Comparison of ENCODE assay signal across 8 cellular contexts in the genomic region with DNA sequence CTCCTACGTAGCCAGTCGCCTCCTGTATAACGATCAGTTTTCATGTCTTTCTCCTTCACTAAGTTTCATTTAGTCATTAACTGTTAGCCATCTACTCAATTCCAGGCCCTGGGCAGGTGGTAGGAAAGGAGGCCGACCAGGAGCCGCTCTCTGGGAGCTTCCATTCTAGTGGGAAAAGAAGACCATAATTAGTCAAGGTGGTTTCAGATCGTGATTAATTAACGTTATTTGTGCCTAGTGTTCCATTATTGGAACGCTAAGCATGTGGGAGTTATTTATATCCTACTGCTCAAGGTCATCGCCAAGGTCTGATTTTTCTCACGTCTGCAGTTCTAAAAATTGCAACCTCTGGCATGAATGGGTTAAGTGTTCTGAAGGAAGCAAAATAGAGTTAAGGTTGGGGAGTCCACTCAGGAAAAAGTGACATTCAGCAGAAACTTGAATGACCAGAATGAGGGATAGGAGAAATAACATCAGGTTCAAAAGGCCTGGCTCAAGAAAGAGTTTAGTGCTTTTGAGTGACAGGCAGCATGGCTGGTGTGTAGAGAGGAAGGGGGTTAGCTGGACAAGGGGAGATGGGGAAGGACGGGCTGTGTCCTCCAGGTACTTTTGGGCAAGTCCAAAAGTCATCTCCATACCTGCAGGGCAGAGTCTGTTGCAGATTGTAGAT. TPM values are rescaled to one million over a fixed set of nuclear protein-coding genes. Genes with fewer than 3 reads are reported as not detected.
DNase-seq lines count a peak whose midpoint lies in the region; ATAC-seq and TF ChIP-seq lines count a peak whose summit lies in the region.

No MANE protein-coding gene starts in this region.

- H3K27me3 ChIP-seq in MG63: no peaks in the 10 kb centered on the region

- H3K9me3 Mint-ChIP-seq in CD14-positive monocyte (peaks cover 0 to 2% (median 0%) of the 10 kb centered on the region in 7 donors), natural killer cell (no peaks in the 10 kb centered on the region)
- H3K9me3 Mint-ChIP-seq in dendritic cell treated with granulocyte-macrophage colony-stimulating factor and Interleukin-4, amounts not matched to agents 40 ng/mL and 50 ng/mL, for 4 days: no peaks in the 10 kb centered on the region

- H3K9me3 ChIP-seq in MG63: no peaks in the 10 kb centered on the region

- H3K4me3 Mint-ChIP-seq in CD14-positive monocyte (peak overlapping the region; percentile 90 to 94), natural killer cell (peak overlapping the region; percentile 94)
- peak overlapping the region; percentile 95 for H3K4me3 Mint-ChIP-seq in dendritic cell treated with granulocyte-macrophage colony-stimulating factor and Interleukin-4, amounts not matched to agents 40 ng/mL and 50 ng/mL, for 4 days

- DNase-seq in CD14-positive monocyte (ENCODE audit: low spot score): no peak
- no peak for DNase-seq in MG63
- DNase-seq in natural killer cell: no peak
- DNase-seq in iPS-NIHi11 (ENCODE audit: low spot score): no peak
- DNase-seq in SW 1271 (lab: John Stamatoyannopoulos, UW): no peak
- no peak for DNase-seq in UCSD-AML1 (lab: John Stamatoyannopoulos, UW; ENCODE audit: unreplicated experiment)

- H3K27ac Mint-ChIP-seq in CD14-positive monocyte (peak overlapping the region; percentile 99), natural killer cell (peak overlapping the region; percentile 85 to 93)
- peak overlapping the region; percentile 99 for H3K27ac Mint-ChIP-seq in dendritic cell treated with granulocyte-macrophage colony-stimulating factor and Interleukin-4, amounts not matched to agents 40 ng/mL and 50 ng/mL, for 4 days

- peak in 1 of 3 donors; percentile 0 for ATAC-seq in natural killer cell
- no peak for ATAC-seq in GM21619 (IDR thresholded peaks at IDR 0.05; ENCODE audit: unreplicated experiment)

- intact Hi-C loops in CD14-positive monocyte (cut with micrococcal nuclease) (loop anchor here (2.0 to 5.0 kb wide), 3 partner anchors 25 to 101 kb away; a partner anchor contains a TSS), natural killer cell (cut with micrococcal nuclease) (loop anchor here (2.0 to 5.0 kb wide), 3 partner anchors 36 to 145 kb away; a partner anchor contains a TSS)
- intact Hi-C loops in dendritic cell treated with granulocyte-macrophage colony-stimulating factor and Interleukin-4, amounts not matched to agents 40 ng/mL and 50 ng/mL, for 4 days (cut with micrococcal nuclease): loop anchor here (2.0 to 10.0 kb wide), 3 partner anchors 19 to 139 kb away; a partner anchor contains a TSS

- peaks cover 53% of the 10 kb centered on the region for H3K4me1 Mint-ChIP-seq in CD14-positive monocyte
- peaks cover 33% of the 10 kb centered on the region for H3K4me1 Mint-ChIP-seq in dendritic cell treated with granulocyte-macrophage colony-stimulating factor and Interleukin-4, amounts not matched to agents 40 ng/mL and 50 ng/mL, for 4 days (ENCODE audit: low read depth)
- peaks cover 35 to 36% of the 10 kb centered on the region in 2 donors for H3K4me1 Mint-ChIP-seq in natural killer cell

- TF ChIP-seq CTCF in CD14-positive monocyte (IDR thresholded peaks at IDR 0.05) (no peak), natural killer cell (IDR thresholded peaks at IDR 0.05) (no peak)

- H3K36me3 Mint-ChIP-seq in CD14-positive monocyte (peaks cover 22 to 37% of the 10 kb centered on the region in 2 donors), natural killer cell (no peaks in the 10 kb centered on the region)
- H3K36me3 Mint-ChIP-seq in dendritic cell treated with granulocyte-macrophage colony-stimulating factor and Interleukin-4, amounts not matched to agents 40 ng/mL and 50 ng/mL, for 4 days (ENCODE audit: low read depth): peaks cover 42% of the 10 kb centered on the region

- peak overlapping the region; percentile 81 for H3K4me3 ChIP-seq in MG63

- H3K36me3 ChIP-seq in MG63: peaks cover 25% of the 10 kb centered on the region

- peaks cover 0 to 5% (median 0%) of the 10 kb centered on the region in 3 donors for H3K27me3 Mint-ChIP-seq in CD14-positive monocyte (ENCODE audit: low read depth in 3 of 3)
- H3K27me3 Mint-ChIP-seq in dendritic cell treated with granulocyte-macrophage colony-stimulating factor and Interleukin-4, amounts not matched to agents 40 ng/mL and 50 ng/mL, for 4 days: no peaks in the 10 kb centered on the region
- H3K27me3 Mint-ChIP-seq in natural killer cell (ENCODE audit: low read depth in 2 of 2): no peaks in the 10 kb centered on the region

RNA-seq across cellular contexts. Expression of a gene that starts 0.8 kb away (rescaled TPM):
- polyA plus RNA-seq in CD14-positive monocyte: 1 to 10 TPM; 3.0 to 3.3 TPM
- 1.2 and 3.2 TPM in 2 replicates for total RNA-seq in MG63 (2014; rRNA removed; shearing (Covaris generic); ENCODE audit: low replicate concordance)
- total RNA-seq in natural killer cell: 10 to 100 TPM; 54.5 to 68.7 (median 58.8) TPM

Comparison
In these comparisons a context has a peak if more than half of its experiments do, and no peak if none do; other contexts are left out.
1. RNA of a gene that starts 0.8 kb away (total RNA-seq): 54.5 to 68.7 TPM in natural killer cell; 1.2 to 3.2 TPM in MG63; every median in the first group is over 10 times any median in the second.
2. Peak in every context shown above with its lines, with median percentiles within 50 percentile points of each other: H3K27ac Mint-ChIP-seq and H3K4me3 Mint-ChIP-seq.